19 cellular contexts compared by ENCODE assay signal in the genomic region with DNA sequence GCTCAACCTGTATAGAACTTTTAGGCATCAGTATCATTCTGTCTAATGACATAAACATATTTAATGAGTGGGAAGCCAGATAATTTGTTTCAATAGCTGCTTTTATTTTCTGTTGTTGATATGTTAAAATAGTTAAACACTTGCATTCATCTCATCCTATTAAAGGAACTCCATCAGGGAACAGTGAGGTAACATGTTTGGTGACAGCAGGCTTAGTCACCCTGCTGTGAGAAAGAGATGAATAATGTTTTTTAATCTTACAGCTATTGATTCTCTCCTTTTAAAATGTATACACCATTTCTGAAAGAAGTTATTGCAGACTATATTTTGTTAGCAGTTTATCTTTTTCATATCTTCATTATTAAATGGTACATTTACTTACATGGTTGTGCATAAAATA.
DNase-seq lines count a peak whose midpoint lies in the region; ATAC-seq, FAIRE-seq and TF ChIP-seq lines count a peak whose summit lies in the region.
"Had no signal": no experiment of that assay in that cellular context is flagged by ENCODE, and none has a peak within 500 bp of the region (broad histone marks: within the 10 kb centered on the region; RNA-seq: fewer than 3 reads in every experiment).

No MANE protein-coding gene starts in this region.

- peaks cover 15% of the 10 kb centered on the region for H3K4me1 ChIP-seq in GM23248 (ENCODE audit: insufficient read depth)
- H3K4me1 ChIP-seq in RWPE2 (ENCODE audit: insufficient read depth, poor library complexity, severe bottlenecking), result peaks cover 9% of the 10 kb centered on the region
- H3K4me1 ChIP-seq: Caco-2 had no signal

- peak; percentile 23 for FAIRE-seq in A204.1 (lab: Jason Lieb, UNC)
- FAIRE-seq: urothelium cell line had no signal

- H3K27me3 ChIP-seq in GM23248 (replicated peaks; ENCODE audit: insufficient read depth), result no peaks in the 10 kb centered on the region
- H3K27me3 ChIP-seq in RWPE2 (ENCODE audit: insufficient read depth, poor library complexity, severe bottlenecking), result no peaks in the 10 kb centered on the region

- H3K4me3 ChIP-seq in GM23248 (no peak overlapping the region), RWPE2 (ENCODE audit: severe bottlenecking) (no peak overlapping the region), fibroblast of pulmonary artery (replicated peaks; ENCODE audit: low read depth, low read length) (no peak overlapping the region)
- H3K4me3 ChIP-seq: heart left ventricle, PC-9 had no signal

- peaks cover 5% of the 10 kb centered on the region; the same call in 1 of the 2 replicates for H3F3A ChIP-seq in GM23248 (ENCODE audit: insufficient read depth)

- TF ChIP-seq CTCF in RWPE2 (IDR thresholded peaks at IDR 0.05; ENCODE audit: poor library complexity, severe bottlenecking) (no peak), fibroblast of pulmonary artery (IDR thresholded peaks at IDR 0.05; ENCODE audit: low read length, missing control alignments) (no peak)

- ATAC-seq in RWPE2 (ENCODE audit: low read depth), result peak; percentile 72
- no peak for ATAC-seq in activated naive CD8-positive, alpha-beta T cell treated with anti-CD3 and anti-CD28 coated beads, Interleukin-2, amount 50 U/mL, for 24 hours
- ATAC-seq in GM18907 (IDR thresholded peaks at IDR 0.05; ENCODE audit: unreplicated experiment), result no peak
- ATAC-seq: heart left ventricle; stimulated activated naive CD8-positive, alpha-beta T cell treated with anti-CD3 and anti-CD28 coated beads, Interleukin-15, amount 100 ng/mL, for 72 hours had no signal

- H3K4me1 Mint-ChIP-seq in activated naive CD8-positive, alpha-beta T cell treated with anti-CD3 and anti-CD28 coated beads, Interleukin-2, amount 50 U/mL, for 24 hours, result no peaks in the 10 kb centered on the region

- no peaks in the 10 kb centered on the region for H3K36me3 Mint-ChIP-seq in activated naive CD8-positive, alpha-beta T cell treated with anti-CD3 and anti-CD28 coated beads, Interleukin-2, amount 50 U/mL, for 24 hours (ENCODE audit: low read depth)
- H3K36me3 Mint-ChIP-seq: IgD-negative memory B cell had no signal

- H4K20me1 ChIP-seq in GM23248 (ENCODE audit: insufficient read depth), result no peaks in the 10 kb centered on the region

- H3K36me3 ChIP-seq in GM23248 (ENCODE audit: low read depth) (no peaks in the 10 kb centered on the region), RWPE2 (ENCODE audit: low read depth) (no peaks in the 10 kb centered on the region)
- H3K36me3 ChIP-seq: heart left ventricle had no signal

- H3K9me2 ChIP-seq in GM23248 (ENCODE audit: insufficient read depth), result no peaks in the 10 kb centered on the region

- peak; percentile 77 for DNase-seq in GM23248
- no peak for DNase-seq in RWPE2 (ENCODE audit: low spot score)
- DNase-seq in fibroblast of pulmonary artery (ENCODE audit: low read depth), result peak; percentile 33
- no peak for DNase-seq in NCI-H510A (lab: John Stamatoyannopoulos, UW)
- DNase-seq in GM19240 (ENCODE audit: insufficient read length, low spot score), result no peak
- no peak for DNase-seq in activated naive CD8-positive, alpha-beta T cell treated with anti-CD3 and anti-CD28 coated beads, Interleukin-2, amount 50 U/mL, for 24 hours
- DNase-seq: activated CD4-positive, alpha-beta memory T cell treated with anti-CD3 and anti-CD28 coated beads, Interleukin-2, amount 10 ng/mL, durations not matched to agents 7 days and 5 days; Caco-2; heart left ventricle; kidney glomerular epithelial cell; NCI-H2081 treated with DMSO at 0.1 percent for 48 hours; NCI-H748 treated with DMSO at 0.1 percent for 48 hours; PC-9; stimulated activated naive CD8-positive, alpha-beta T cell treated with anti-CD3 and anti-CD28 coated beads, Interleukin-15, amount 100 ng/mL, for 72 hours had no signal

- in situ Hi-C loops in GM23248 (cut with MboI), result no loop called here

- H3K9me3 Mint-ChIP-seq in activated naive CD8-positive, alpha-beta T cell treated with anti-CD3 and anti-CD28 coated beads, Interleukin-2, amount 50 U/mL, for 24 hours, result peaks cover 5% of the 10 kb centered on the region
- H3K9me3 Mint-ChIP-seq: activated CD4-positive, alpha-beta memory T cell treated with anti-CD3 and anti-CD28 coated beads, Interleukin-2, amount 10 ng/mL, durations not matched to agents 7 days and 5 days; activated T-helper 1 cell treated with anti-CD3 and anti-CD28 coated beads, Interleukin-12 subunit alpha, Interleukin-12 subunit beta, Interleukin-2, Interleukin-4 antibody, amounts not matched to agents 30 ng/mL and 10 ng/mL and 1 ng/mL, durations not matched to agents 14 hours and 24 hours and 36 hours; IgD-negative memory B cell; stimulated activated naive CD8-positive, alpha-beta T cell treated with anti-CD3 and anti-CD28 coated beads, Interleukin-15, amount 100 ng/mL, for 72 hours had no signal

- H3K4me3 Mint-ChIP-seq in activated naive CD8-positive, alpha-beta T cell treated with anti-CD3 and anti-CD28 coated beads, Interleukin-2, amount 50 U/mL, for 24 hours, result no peak overlapping the region
- H3K4me3 Mint-ChIP-seq: activated CD4-positive, alpha-beta memory T cell treated with anti-CD3 and anti-CD28 coated beads, Interleukin-2, amount 10 ng/mL, durations not matched to agents 7 days and 5 days; activated T-helper 1 cell treated with anti-CD3 and anti-CD28 coated beads, Interleukin-12 subunit alpha, Interleukin-12 subunit beta, Interleukin-2, Interleukin-4 antibody, amounts not matched to agents 30 ng/mL and 10 ng/mL and 1 ng/mL, durations not matched to agents 14 hours and 24 hours and 36 hours; IgD-negative memory B cell; stimulated activated naive CD8-positive, alpha-beta T cell treated with anti-CD3 and anti-CD28 coated beads, Interleukin-15, amount 100 ng/mL, for 72 hours had no signal

- no peak overlapping the region for H3K27ac Mint-ChIP-seq in activated naive CD8-positive, alpha-beta T cell treated with anti-CD3 and anti-CD28 coated beads, Interleukin-2, amount 50 U/mL, for 24 hours
- H3K27ac Mint-ChIP-seq: activated CD4-positive, alpha-beta memory T cell treated with anti-CD3 and anti-CD28 coated beads, Interleukin-2, amount 10 ng/mL, durations not matched to agents 7 days and 5 days; activated T-helper 1 cell treated with anti-CD3 and anti-CD28 coated beads, Interleukin-12 subunit alpha, Interleukin-12 subunit beta, Interleukin-2, Interleukin-4 antibody, amounts not matched to agents 30 ng/mL and 10 ng/mL and 1 ng/mL, durations not matched to agents 14 hours and 24 hours and 36 hours; IgD-negative memory B cell; stimulated activated naive CD8-positive, alpha-beta T cell treated with anti-CD3 and anti-CD28 coated beads, Interleukin-15, amount 100 ng/mL, for 72 hours had no signal

- H3K27me3 Mint-ChIP-seq in activated naive CD8-positive, alpha-beta T cell treated with anti-CD3 and anti-CD28 coated beads, Interleukin-2, amount 50 U/mL, for 24 hours, result peaks cover 14% of the 10 kb centered on the region

- H3K79me2 ChIP-seq in GM23248 (ENCODE audit: insufficient read depth), result no peaks in the 10 kb centered on the region

- no peak overlapping the region for H3K9ac ChIP-seq in GM23248

- no peaks in the 10 kb centered on the region for H3K9me3 ChIP-seq in GM23248 (ENCODE audit: low read depth)
- H3K9me3 ChIP-seq in RWPE2 (ENCODE audit: severe bottlenecking), result no peaks in the 10 kb centered on the region
- H3K9me3 ChIP-seq: Caco-2, heart left ventricle had no signal

- H2AFZ ChIP-seq in GM23248, result no peak overlapping the region
- H2AFZ ChIP-seq: PC-9 had no signal

- peak overlapping the region; percentile 33 for H3K4me2 ChIP-seq in GM23248 (ENCODE audit: unreplicated experiment)
- H3K4me2 ChIP-seq: PC-9 had no signal

- H3K27ac ChIP-seq in GM23248 (no peak overlapping the region), RWPE2 (ENCODE audit: poor library complexity, severe bottlenecking) (no peak overlapping the region)
- H3K27ac ChIP-seq: heart left ventricle, PC-9 had no signal

Comparison
In these comparisons a context has a peak if more than half of its experiments do, and no peak if none do; other contexts are left out.
1. DNase-seq: peak in GM23248 (single experiment) and fibroblast of pulmonary artery (single experiment); none in RWPE2 (single experiment), NCI-H510A (single experiment), GM19240 (single experiment) and activated naive CD8-positive, alpha-beta T cell treated with anti-CD3 and anti-CD28 coated beads, Interleukin-2, amount 50 U/mL, for 24 hours (single experiment).